In genomic region chrX:52270453-52271116, GRCh38 we compare ENCODE assay signal across 27 cellular contexts.
"Had no signal": no experiment of that assay in that cellular context is flagged by ENCODE, and none has a peak within 500 bp of the region (broad histone marks: within the 10 kb centered on the region; RNA-seq: fewer than 3 reads in every experiment).

No MANE protein-coding gene starts in this region.

- H3K27me3 Mint-ChIP-seq: progenitor cell of endocrine pancreas; stimulated activated naive CD8-positive, alpha-beta T cell treated with anti-CD3 and anti-CD28 coated beads, Interleukin-15, amount 100 ng/mL, for 72 hours; type B pancreatic cell had no signal

- H3K36me3 Mint-ChIP-seq: naive thymus-derived CD8-positive, alpha-beta T cell; natural killer cell treated with Interleukin-12 subunit alpha and Interleukin-12 subunit beta and Interleukin-15 and Interleukin-18, amount 100 ng/mL, for 72 hours; stimulated activated effector memory CD8-positive, alpha-beta T cell treated with anti-CD3 and anti-CD28 coated beads, Interleukin-12 subunit alpha, Interleukin-12 subunit beta, amount 100 ng/mL, for 72 hours; stimulated activated naive B cell treated with anti-CD40 and anti-IgM and Interleukin-4, amounts not matched to agents 10 μg/mL and 1 μg/mL and 100 μg/mL, for 72 hours; type B pancreatic cell had no signal

- H3K4me3 ChIP-seq: psoas muscle, right lobe of liver, sigmoid colon, suprapubic skin, testis, tibial artery, transverse colon, upper lobe of right lung, uterus had no signal

- FAIRE-seq: small intestine had no signal

- H3K79me2 ChIP-seq: parathyroid adenoma had no signal

- H3K9ac ChIP-seq: parathyroid adenoma had no signal

- H3K4me3 Mint-ChIP-seq: naive thymus-derived CD8-positive, alpha-beta T cell; natural killer cell treated with Interleukin-12 subunit alpha and Interleukin-12 subunit beta and Interleukin-15 and Interleukin-18, amount 100 ng/mL, for 72 hours; nephron progenitor cell; neural crest cell; stimulated activated effector memory CD8-positive, alpha-beta T cell treated with anti-CD3 and anti-CD28 coated beads, Interleukin-12 subunit alpha, Interleukin-12 subunit beta, amount 100 ng/mL, for 72 hours; stimulated activated naive B cell treated with anti-CD40 and anti-IgM and Interleukin-4, amounts not matched to agents 10 μg/mL and 1 μg/mL and 100 μg/mL, for 72 hours; stimulated activated naive CD8-positive, alpha-beta T cell treated with anti-CD3 and anti-CD28 coated beads, Interleukin-15, amount 100 ng/mL, for 72 hours; type B pancreatic cell had no signal

- H3K27me3 ChIP-seq: neutrophil, right lobe of liver, sigmoid colon, suprapubic skin, testis, tibial artery, transverse colon, upper lobe of right lung, uterus had no signal

- H3K9me3 ChIP-seq: neutrophil, psoas muscle, right lobe of liver, sigmoid colon, suprapubic skin, testis, tibial artery, transverse colon, upper lobe of right lung, uterus had no signal

- H3K36me3 ChIP-seq: neutrophil, right lobe of liver, sigmoid colon, suprapubic skin, tibial artery, transverse colon, upper lobe of right lung, uterus had no signal

- H3K27ac ChIP-seq: neutrophil, parathyroid adenoma, psoas muscle, right lobe of liver, sigmoid colon, suprapubic skin, testis, tibial artery, transverse colon, upper lobe of right lung, uterus had no signal

- H3K4me1 Mint-ChIP-seq: naive thymus-derived CD8-positive, alpha-beta T cell; stimulated activated effector memory CD8-positive, alpha-beta T cell treated with anti-CD3 and anti-CD28 coated beads, Interleukin-12 subunit alpha, Interleukin-12 subunit beta, amount 100 ng/mL, for 72 hours; stimulated activated naive B cell treated with anti-CD40 and anti-IgM and Interleukin-4, amounts not matched to agents 10 μg/mL and 1 μg/mL and 100 μg/mL, for 72 hours; stimulated activated naive CD8-positive, alpha-beta T cell treated with anti-CD3 and anti-CD28 coated beads, Interleukin-15, amount 100 ng/mL, for 72 hours had no signal

- H2AFZ ChIP-seq: parathyroid adenoma had no signal

- H3K27ac Mint-ChIP-seq: natural killer cell treated with Interleukin-12 subunit alpha and Interleukin-12 subunit beta and Interleukin-15 and Interleukin-18, amount 100 ng/mL, for 72 hours; nephron progenitor cell; progenitor cell of endocrine pancreas; stimulated activated effector memory CD8-positive, alpha-beta T cell treated with anti-CD3 and anti-CD28 coated beads, Interleukin-12 subunit alpha, Interleukin-12 subunit beta, amount 100 ng/mL, for 72 hours; stimulated activated naive B cell treated with anti-CD40 and anti-IgM and Interleukin-4, amounts not matched to agents 10 μg/mL and 1 μg/mL and 100 μg/mL, for 72 hours; type B pancreatic cell had no signal

- H3K4me1 ChIP-seq: parathyroid adenoma, psoas muscle, right lobe of liver, sigmoid colon, suprapubic skin, testis, tibial artery, transverse colon, upper lobe of right lung, uterus had no signal

- H3K9me3 Mint-ChIP-seq: naive thymus-derived CD8-positive, alpha-beta T cell; natural killer cell treated with Interleukin-12 subunit alpha and Interleukin-12 subunit beta and Interleukin-15 and Interleukin-18, amount 100 ng/mL, for 72 hours; stimulated activated effector memory CD8-positive, alpha-beta T cell treated with anti-CD3 and anti-CD28 coated beads, Interleukin-12 subunit alpha, Interleukin-12 subunit beta, amount 100 ng/mL, for 72 hours; stimulated activated naive B cell treated with anti-CD40 and anti-IgM and Interleukin-4, amounts not matched to agents 10 μg/mL and 1 μg/mL and 100 μg/mL, for 72 hours; stimulated activated naive CD8-positive, alpha-beta T cell treated with anti-CD3 and anti-CD28 coated beads, Interleukin-15, amount 100 ng/mL, for 72 hours; type B pancreatic cell had no signal

- DNase-seq: posterior cingulate gyrus; psoas muscle; right cardiac atrium; right lobe of liver; sigmoid colon; stimulated activated CD4-positive, alpha-beta T cell treated with anti-CD3 and anti-CD28 coated beads, Interleukin-15, amount 100 ng/mL, for 24 hours; stimulated activated CD4-positive, alpha-beta T cell treated with anti-CD3 and anti-CD28 coated beads, Interleukin-2, amount 100 ng/mL, for 24 hours; stimulated activated CD4-positive, alpha-beta T cell treated with anti-CD3 and anti-CD28 coated beads, Interleukin-2, amount 100 ng/mL, for 48 hours; stimulated activated naive B cell treated with anti-CD40 and anti-IgM and Interleukin-4, amounts not matched to agents 10 μg/mL and 1 μg/mL and 100 μg/mL, for 72 hours; stimulated activated naive CD8-positive, alpha-beta T cell treated with anti-CD3 and anti-CD28 coated beads, Interleukin-15, Interleukin-2, amounts not matched to agents 100 U/mL and 50 U/mL, for 24 hours; tibial artery; transverse colon; upper lobe of right lung; uterus had no signal

- ATAC-seq: naive thymus-derived CD8-positive, alpha-beta T cell; natural killer cell treated with Interleukin-12 subunit alpha and Interleukin-12 subunit beta and Interleukin-15 and Interleukin-18, amount 100 ng/mL, for 72 hours; psoas muscle; right cardiac atrium; right lobe of liver; stimulated activated effector memory CD8-positive, alpha-beta T cell treated with anti-CD3 and anti-CD28 coated beads, Interleukin-12 subunit alpha, Interleukin-12 subunit beta, amount 100 ng/mL, for 72 hours; stimulated activated naive CD8-positive, alpha-beta T cell treated with anti-CD3 and anti-CD28 coated beads, Interleukin-15, amount 100 ng/mL, for 72 hours; stimulated activated naive CD8-positive, alpha-beta T cell treated with anti-CD3 and anti-CD28 coated beads, Interleukin-15, Interleukin-2, amounts not matched to agents 100 U/mL and 50 U/mL, for 24 hours had no signal
